In genomic region chr20:9919271-9920014, GRCh38 we compare ENCODE assay signal across 15 cellular contexts.
DNase-seq lines count a peak whose midpoint lies in the region; ATAC-seq and TF ChIP-seq lines count a peak whose summit lies in the region.
"Had no signal": no experiment of that assay in that cellular context is flagged by ENCODE, and none has a peak within 500 bp of the region (broad histone marks: within the 10 kb centered on the region; RNA-seq: fewer than 3 reads in every experiment).

No MANE protein-coding gene starts in this region.

- no peak overlapping the region for H3K27ac ChIP-seq in osteoblast (ENCODE audit: low read depth, low read length)
- H3K27ac ChIP-seq: Peyer's patch, tibial nerve had no signal

- ATAC-seq in GM18858 (IDR thresholded peaks at IDR 0.05; ENCODE audit: unreplicated experiment): peak; percentile 90
- peak; percentile 92 for ATAC-seq in GM21619 (IDR thresholded peaks at IDR 0.05; ENCODE audit: unreplicated experiment)
- ATAC-seq in HG03196 (IDR thresholded peaks at IDR 0.05; ENCODE audit: unreplicated experiment): peak; percentile 95
- ATAC-seq: activated CD4-positive, CD25-positive, alpha-beta regulatory T cell treated with anti-CD3 and anti-CD28 coated beads, Interleukin-2, amount 50 U/mL, for 24 hours; activated naive CD4-positive, alpha-beta T cell treated with anti-CD3 and anti-CD28 coated beads, Interleukin-2, amount 50 U/mL, for 72 hours; effector memory CD8-positive, alpha-beta T cell; GM23338 had no signal

- H3K36me3 ChIP-seq in osteoblast (ENCODE audit: insufficient read depth, low read length): no peaks in the 10 kb centered on the region
- H3K36me3 ChIP-seq: Peyer's patch, tibial nerve had no signal

- no peaks in the 10 kb centered on the region for H3K9me3 ChIP-seq in osteoblast (ENCODE audit: low read depth, low read length)
- H3K9me3 ChIP-seq: Peyer's patch, tibial nerve had no signal

- H3K27me3 ChIP-seq in osteoblast (ENCODE audit: insufficient read depth, low read length): peaks cover 3% of the 10 kb centered on the region
- H3K27me3 ChIP-seq: Peyer's patch, tibial nerve had no signal

- H2AFZ ChIP-seq in osteoblast (ENCODE audit: low read length): no peak overlapping the region
- H2AFZ ChIP-seq: GM23338 had no signal

- H3K4me2 ChIP-seq in osteoblast (ENCODE audit: insufficient read depth, low read length): no peak overlapping the region
- H3K4me2 ChIP-seq: GM23338 had no signal

- no peaks in the 10 kb centered on the region for H4K20me1 ChIP-seq in osteoblast (ENCODE audit: insufficient read depth, low read length)

- H3K79me2 ChIP-seq in osteoblast (ENCODE audit: insufficient read depth, low read length): no peaks in the 10 kb centered on the region

- H3K4me1 ChIP-seq in osteoblast (ENCODE audit: insufficient read depth, low read length): no peaks in the 10 kb centered on the region
- H3K4me1 ChIP-seq: tibial nerve had no signal

- H3K4me3 ChIP-seq in osteoblast (ENCODE audit: insufficient read depth, low read length): no peak overlapping the region
- H3K4me3 ChIP-seq: GM23338, Peyer's patch, tibial nerve had no signal

- DNase-seq in SKM-1 treated with dmso at 0.1 percent for 144 hours (lab: John Stamatoyannopoulos, UW; ENCODE audit: unreplicated experiment) (peak; percentile 27), activated T-cell treated with anti-CD3 and anti-CD28 coated beads for 4 hours (no peak), osteoblast (ENCODE audit: insufficient read length, low spot score, missing footprints) (no peak), A172 (ENCODE audit: low spot score) (no peak), NCI-H1105 treated with DMSO at 0.1 percent for 48 hours (lab: John Stamatoyannopoulos, UW) (no peak)
- DNase-seq: effector memory CD8-positive, alpha-beta T cell; Peyer's patch; stimulated activated CD4-positive, alpha-beta T cell treated with anti-CD3 and anti-CD28 coated beads, Interleukin-2, amount 100 ng/mL, for 48 hours had no signal

- TF ChIP-seq CTCF in osteoblast (IDR thresholded peaks at IDR 0.05; ENCODE audit: extremely low read depth, low read depth, low read length): no peak
